ENCODE assay signal across 25 cellular contexts in genomic region chr19:44714597-44715169, GRCh38. TPM values are rescaled to one million over a fixed set of nuclear protein-coding genes. Genes with fewer than 3 reads are reported as not detected.
DNase-seq lines count a peak whose midpoint lies in the region; ATAC-seq, FAIRE-seq and TF ChIP-seq lines count a peak whose summit lies in the region.
"Had no signal": no experiment of that assay in that cellular context is flagged by ENCODE, and none has a peak within 500 bp of the region (broad histone marks: within the 10 kb centered on the region; RNA-seq: fewer than 3 reads in every experiment).

No MANE protein-coding gene starts in this region.

- H3K79me1 ChIP-seq in IMR-90 (ENCODE audit: low read depth in 1 of 2, low read length in 2 of 2): no peaks in the 10 kb centered on the region

- H2BK120ac ChIP-seq in IMR-90 (ENCODE audit: low read depth, low read length): no peak overlapping the region

- in situ Hi-C loops in IMR-90 (cut with MboI; ENCODE audit: low sequenced_read_pairs) (no loop called here), K562 (cut with MboI) (no loop called here)

- H3K4me2 ChIP-seq in HCT116 (ENCODE audit: low read length) (no peak overlapping the region), IMR-90 (ENCODE audit: low read depth, low read length) (no peak overlapping the region), K562 (ENCODE audit: insufficient read depth, low read length) (no peak overlapping the region)
- H3K4me2 ChIP-seq: A549; BLaER1 treated with 17β-estradiol and CSF1 and Interleukin-3, amounts not matched to agents 10 nM and 100 nM had no signal

- H3K27ac ChIP-seq in HCT116 (ENCODE audit: low read depth, low read length) (no peak overlapping the region), IMR-90 (ENCODE audit: insufficient read depth, low read length) (no peak overlapping the region), K562 (ENCODE audit: extremely low read depth, low read depth, low read length) (no peak overlapping the region)
- H3K27ac ChIP-seq: BLaER1 treated with 17β-estradiol and CSF1 and Interleukin-3, amounts not matched to agents 10 nM and 100 nM had no signal

- H3K79me2 ChIP-seq in HCT116 (ENCODE audit: insufficient read depth, low read length) (no peaks in the 10 kb centered on the region), K562 (ENCODE audit: control insufficient read depth, insufficient read depth, low read length) (no peaks in the 10 kb centered on the region)

- intact Hi-C loops in HCT116 (cut with micrococcal nuclease) (no loop called here), IMR-90 (cut with micrococcal nuclease) (no loop called here), K562 (cut with micrococcal nuclease) (no loop called here)
- intact Hi-C loops in activated naive CD4-positive, alpha-beta T cell treated with anti-CD3 and anti-CD28 coated beads for 36 hours (cut with micrococcal nuclease): no loop called here

- ATAC-seq in HCT116 (no peak), IMR-90 (ENCODE audit: low read depth) (no peak), K562 (no peak), GM18517 (IDR thresholded peaks at IDR 0.05; ENCODE audit: unreplicated experiment) (no peak)
- ATAC-seq: A549, GM12878 had no signal

- H4K5ac ChIP-seq in IMR-90 (ENCODE audit: low read depth, low read length): no peak overlapping the region

- H3K9me3 ChIP-seq in HCT116 (ENCODE audit: control insufficient read depth in 1 of 2, insufficient read depth in 1 of 2, low read depth in 1 of 2, low read length in 2 of 2) (peaks cover 0 to 9% of the 10 kb centered on the region in 2 experiments; a peak in 1 of 4 replicates), IMR-90 (ENCODE audit: control insufficient read depth, insufficient read depth, low read length) (peaks cover 6% of the 10 kb centered on the region), K562 (replicated peaks; ENCODE audit: control insufficient read depth, insufficient read depth, low read depth, low read length) (peaks cover 10% of the 10 kb centered on the region)
- H3K9me3 ChIP-seq: BE2C had no signal

- no peak overlapping the region for H2BK5ac ChIP-seq in IMR-90 (ENCODE audit: low read depth, low read length, poor library complexity, severe bottlenecking)

- H4K91ac ChIP-seq in IMR-90 (ENCODE audit: insufficient read depth, low read depth, low read length): no peak overlapping the region

- no peak overlapping the region for H2BK20ac ChIP-seq in IMR-90 (ENCODE audit: low read depth, low read length)

- H2AK9ac ChIP-seq in IMR-90 (replicated peaks; ENCODE audit: low read depth, low read length, poor library complexity): no peak overlapping the region

- H3K23ac ChIP-seq in IMR-90 (ENCODE audit: low read depth, low read length): no peak overlapping the region

- no CpG with 5 or more reads among the region's 2 CpGs for WGBS in IMR-90 (ENCODE audit: extremely low coverage in 2 of 2, insufficient read length in 1 of 2), 2 experiments
- WGBS in K562 (ENCODE audit: insufficient coverage, low coverage, missing lambda C conversion rate): 15% methylated on average over 2 of the region's 2 CpGs

- no peak overlapping the region for H3K56ac ChIP-seq in IMR-90 (ENCODE audit: extremely low read depth, insufficient read depth, low read length)

- TF ChIP-seq EP300 in K562 (IDR thresholded peaks at IDR 0.05; ENCODE audit: low read length): no peak

- no peak for TF ChIP-seq CTCF in HCT116 (IDR thresholded peaks at IDR 0.05 in 2 of 3, conservative IDR thresholded peaks at IDR 0.05 in 1 of 3; ENCODE audit: borderline replicate concordance in 1 of 3, insufficient read depth in 1 of 3, low read depth in 2 of 3, low read length in 2 of 3)
- TF ChIP-seq CTCF in IMR-90 (conservative IDR thresholded peaks at IDR 0.05; ENCODE audit: low read depth, low read length): no peak
- no peak for TF ChIP-seq CTCF in K562 (IDR thresholded peaks at IDR 0.05 in 2 of 3, conservative IDR thresholded peaks at IDR 0.05 in 1 of 3; ENCODE audit: insufficient read depth in 2 of 3, low read depth in 1 of 3, low read length in 3 of 3)

- H4K20me1 ChIP-seq in HCT116 (ENCODE audit: insufficient read depth): no peaks in the 10 kb centered on the region
- H4K20me1 ChIP-seq in IMR-90 (ENCODE audit: insufficient read depth, low read length): no peaks in the 10 kb centered on the region
- no peaks in the 10 kb centered on the region for H4K20me1 ChIP-seq in K562 (replicated peaks; ENCODE audit: control insufficient read depth, insufficient read depth, low read length)
- H4K20me1 ChIP-seq: BLaER1 treated with 17β-estradiol and CSF1 and Interleukin-3, amounts not matched to agents 10 nM and 100 nM had no signal

- BruUV-seq in HCT116 (replicated peaks; lab: Mats Ljungman, UMichigan) (no TSS peak), IMR-90 (replicated peaks; lab: Mats Ljungman, UMichigan) (no TSS peak), K562 (replicated peaks; lab: Mats Ljungman, UMichigan) (no TSS peak)

- H3K27me3 Mint-ChIP-seq in activated naive CD4-positive, alpha-beta T cell treated with anti-CD3 and anti-CD28 coated beads for 36 hours (ENCODE audit: low read depth): no peaks in the 10 kb centered on the region
- H3K27me3 Mint-ChIP-seq: CD4-positive, alpha-beta T cell had no signal

- no peak overlapping the region for H3K18ac ChIP-seq in IMR-90 (ENCODE audit: low read depth, low read length)

- H3K27me3 ChIP-seq in HCT116 (ENCODE audit: insufficient read depth, low read length): no peaks in the 10 kb centered on the region
- H3K27me3 ChIP-seq in IMR-90 (ENCODE audit: control insufficient read depth, insufficient read depth, low read length): no peaks in the 10 kb centered on the region
- H3K27me3 ChIP-seq in K562 (ENCODE audit: control insufficient read depth in 2 of 2, insufficient read depth in 2 of 2, low read length in 2 of 2): no peaks in the 10 kb centered on the region
- H3K27me3 ChIP-seq: BE2C; BLaER1 treated with 17β-estradiol and CSF1 and Interleukin-3, amounts not matched to agents 10 nM and 100 nM had no signal

- no peak overlapping the region for H2AK5ac ChIP-seq in IMR-90 (ENCODE audit: low read depth, low read length)

- TF ChIP-seq POLR2A in HCT116 (IDR thresholded peaks at IDR 0.05; ENCODE audit: borderline replicate concordance, extremely low read depth, insufficient read depth, insufficient read length): no peak
- TF ChIP-seq POLR2A in IMR-90 (IDR thresholded peaks at IDR 0.05; ENCODE audit: low read depth, low read length): no peak
- TF ChIP-seq POLR2A in K562 (conservative IDR thresholded peaks at IDR 0.05): no peak

- H3K4me3 ChIP-seq in HCT116 (replicated peaks in 1 of 2; ENCODE audit: low read depth in 1 of 2, low read length in 2 of 2) (no peak overlapping the region), IMR-90 (ENCODE audit: insufficient read depth, low read depth, low read length) (no peak overlapping the region), K562 (no peak overlapping the region)
- H3K4me3 ChIP-seq: A549, GM12878 had no signal

- no peak overlapping the region for H3K4me3 Mint-ChIP-seq in activated naive CD4-positive, alpha-beta T cell treated with anti-CD3 and anti-CD28 coated beads for 36 hours
- H3K4me3 Mint-ChIP-seq: CD14-positive monocyte; CD4-positive, alpha-beta T cell; CD8-positive, alpha-beta memory T cell; HFFc6 had no signal

- CTCF ChIA-PET in HCT116 (lab: Charles Lee) (interaction anchor here (1.2 to 1.6 kb wide), 2 partner anchors 9 to 144 kb away, joined by 3 to 7 read pairs; no protein-coding TSS in a partner anchor), IMR-90 (lab: Yijun Ruan, JAX) (interaction anchor here (0.6 kb wide), 1 partner anchor 52 kb away, joined by 3 read pairs; no protein-coding TSS in a partner anchor), K562 (lab: Yijun Ruan, JAX; ENCODE audit: low intra/inter-chr PET ratio) (no interaction called here)
- CTCF ChIA-PET in activated naive CD4-positive, alpha-beta T cell treated with anti-CD3 and anti-CD28 coated beads for 36 hours (lab: Charles Lee): interaction anchor here (1.0 to 4.2 kb wide), 4 partner anchors 9 to 70 kb away, joined by 3 to 19 read pairs (median 9); no protein-coding TSS in a partner anchor

- H2AFZ ChIP-seq in HCT116 (ENCODE audit: low read depth, low read length, poor library complexity, severe bottlenecking): no peak overlapping the region
- peak overlapping the region; percentile 43 for H2AFZ ChIP-seq in IMR-90 (replicated peaks; ENCODE audit: low read length, poor library complexity)
- no peak overlapping the region for H2AFZ ChIP-seq in K562 (ENCODE audit: low read depth, low read length)

- H3K4me1 ChIP-seq in HCT116 (ENCODE audit: control insufficient read depth in 1 of 2, insufficient read depth in 2 of 2, low read length in 2 of 2) (peaks cover 15 to 22% of the 10 kb centered on the region in 2 experiments), IMR-90 (ENCODE audit: control insufficient read depth, insufficient read depth, low read length) (peaks cover 11% of the 10 kb centered on the region), K562 (replicated peaks in 1 of 2; ENCODE audit: control insufficient read depth in 2 of 2, insufficient read depth in 2 of 2, low read length in 2 of 2) (peaks cover 0 to 12% of the 10 kb centered on the region in 2 experiments; a peak in 3 of 5 replicates)

- no peak overlapping the region for H3K27ac Mint-ChIP-seq in activated naive CD4-positive, alpha-beta T cell treated with anti-CD3 and anti-CD28 coated beads for 36 hours
- H3K27ac Mint-ChIP-seq: CD14-positive monocyte; CD4-positive, alpha-beta T cell; CD8-positive, alpha-beta memory T cell; HFFc6 had no signal

- no peak for TF ChIP-seq RAD21 in HCT116 (IDR thresholded peaks at IDR 0.05; ENCODE audit: low read depth)
- no peak for TF ChIP-seq RAD21 in IMR-90 (IDR thresholded peaks at IDR 0.05; ENCODE audit: low read length)
- no peak for TF ChIP-seq RAD21 in K562 (CRISPR knock-in tag; conservative IDR thresholded peaks at IDR 0.05 in 1 of 2, IDR thresholded peaks at IDR 0.05 in 1 of 2)

- H3K4me1 Mint-ChIP-seq in activated naive CD4-positive, alpha-beta T cell treated with anti-CD3 and anti-CD28 coated beads for 36 hours (ENCODE audit: low read depth): peaks cover 4% of the 10 kb centered on the region

- no peak overlapping the region for H3K14ac ChIP-seq in IMR-90 (replicated peaks; ENCODE audit: low read depth, low read length)

- POLR2A ChIA-PET in HCT116 (lab: Charles Lee): no interaction called here
- POLR2A ChIA-PET in IMR-90 (lab: Charles Lee; ENCODE audit: unreplicated experiment): interaction anchor here (0.6 kb wide), 1 partner anchor 325 kb away, joined by 3 read pairs; no protein-coding TSS in a partner anchor
- POLR2A ChIA-PET in K562 (lab: Yijun Ruan, JAX): interaction anchor here (0.6 to 0.7 kb wide), 4 partner anchors 9 to 1155 kb away, joined by 3 to 4 read pairs (median 3); no protein-coding TSS in a partner anchor

- dilution Hi-C loops in IMR-90 (cut with HindIII; ENCODE audit: low sequenced_read_pairs, unreplicated experiment): no loop called here

- no peak overlapping the region for H3K9ac ChIP-seq in HCT116 (ENCODE audit: low read length)
- no peak overlapping the region for H3K9ac ChIP-seq in IMR-90 (ENCODE audit: low read depth, low read length)
- H3K9ac ChIP-seq in K562 (ENCODE audit: insufficient read depth in 1 of 2, low read depth in 2 of 2, low read length in 2 of 2): no peak overlapping the region
- H3K9ac ChIP-seq: BLaER1 treated with 17β-estradiol and CSF1 and Interleukin-3, amounts not matched to agents 10 nM and 100 nM had no signal

- DNase-seq in HCT116 (ENCODE audit: low read depth, low spot score) (no peak), IMR-90 (no peak), K562 (ENCODE audit: extremely low read depth in 1 of 4, low spot score in 3 of 4) (no peak), anterior cingulate cortex (lab: John Stamatoyannopoulos, UW) (no peak)
- no peak for DNase-seq in activated naive CD4-positive, alpha-beta T cell treated with anti-CD3 and anti-CD28 coated beads for 36 hours
- DNase-seq: 8988T; ACHN; AML-193; BE2C; CD4-positive, alpha-beta T cell; CD8-positive, alpha-beta memory T cell; DMS 273 treated with DMSO at 0.1 percent for 48 hours; DMS79; EL; GDM1; GOT3; H7; HCEC 1CT; HFFc6 had no signal

- no peaks in the 10 kb centered on the region for H3K9me2 ChIP-seq in HCT116 (ENCODE audit: insufficient read depth)

- H2BK15ac ChIP-seq in IMR-90 (ENCODE audit: low read depth, low read length): no peak overlapping the region

- peaks cover 10% of the 10 kb centered on the region for H3K9me1 ChIP-seq in IMR-90 (ENCODE audit: insufficient read depth, low read length)
- H3K9me1 ChIP-seq in K562 (ENCODE audit: control insufficient read depth, insufficient read depth, low read length): no peaks in the 10 kb centered on the region

- H3K36me3 ChIP-seq in HCT116 (ENCODE audit: control insufficient read depth in 1 of 2, insufficient read depth in 2 of 2, low read length in 2 of 2): no peaks in the 10 kb centered on the region
- no peaks in the 10 kb centered on the region for H3K36me3 ChIP-seq in IMR-90 (ENCODE audit: control insufficient read depth, insufficient read depth, low read length)
- H3K36me3 ChIP-seq in K562 (ENCODE audit: control insufficient read depth, insufficient read depth, low read length): no peaks in the 10 kb centered on the region
- H3K36me3 ChIP-seq: BE2C had no signal

- no peak for FAIRE-seq in K562 (lab: Jason Lieb, UNC)
- FAIRE-seq: A549, D721Med, GM12878 had no signal

- peaks cover 5% of the 10 kb centered on the region for H3K36me3 Mint-ChIP-seq in activated naive CD4-positive, alpha-beta T cell treated with anti-CD3 and anti-CD28 coated beads for 36 hours (ENCODE audit: low read depth)
- H3K36me3 Mint-ChIP-seq: CD14-positive monocyte had no signal

- no peak overlapping the region for H3K4ac ChIP-seq in IMR-90 (ENCODE audit: low read depth, low read length)

- peaks cover 18% of the 10 kb centered on the region for H3K9me3 Mint-ChIP-seq in activated naive CD4-positive, alpha-beta T cell treated with anti-CD3 and anti-CD28 coated beads for 36 hours

- H4K8ac ChIP-seq in IMR-90 (ENCODE audit: low read depth in 2 of 2, low read length in 2 of 2): no peak overlapping the region

- RAD21 ChIA-PET in HCT116 (lab: Charles Lee; ENCODE audit: low non-redundant PET in 1 of 2, low total read pairs in 2 of 2, uncharacterized antibody in 2 of 2, unreplicated experiment in 2 of 2): interaction anchor here in 1 of 2 experiments (0.7 kb wide), 1 partner anchor 26 kb away, joined by 3 read pairs; no protein-coding TSS in a partner anchor

RNA-seq across cellular contexts. Expression of gene CEACAM16, which starts 15.7 kb away (rescaled TPM):
- not detected for total RNA-seq in HCT116 (2021; ENCODE audit: unreplicated experiment)
- not detected in 2 replicates for polyA plus RNA-seq in HCT116 (2012)
- total RNA-seq in IMR-90 (2012; rRNA removed): not detected in 2 replicates
- not detected in 2 replicates for polyA plus RNA-seq in IMR-90 (2012; rRNA removed)
- polyA plus RNA-seq in IMR-90 (2012; cell fraction: cytosol; rRNA removed): not detected in 2 replicates
- not detected in 2 replicates for polyA plus RNA-seq in IMR-90 (2012; cell fraction: nucleus; rRNA removed; ENCODE audit: low replicate concordance)
- total RNA-seq in K562 (2011; cell fraction: chromatin; rRNA removed; ENCODE audit: low replicate concordance): not detected in 2 replicates
- total RNA-seq in K562 (2011; cell fraction: nucleolus; rRNA removed): not detected in 2 replicates
- total RNA-seq in K562 (2011; cell fraction: nucleoplasm; rRNA removed): not detected in 2 replicates
- not detected in 2 replicates for total RNA-seq in K562 (2014; rRNA removed)
- not detected in 2 replicates for total RNA-seq in K562 (2014; rRNA removed; fragmentation: Illumina TruSeq; extraction: Trizol)
- not detected in 2 replicates for total RNA-seq in K562 (2015; rRNA removed; fragmentation: Illumina TruSeq; extraction: Trizol)
- not detected in 2 replicates for total RNA-seq in K562 (2021)
- polyA plus RNA-seq in K562 (2011; rRNA removed): not detected in 2 replicates
- polyA plus RNA-seq in K562 (2011; cell fraction: cytosol; rRNA removed): not detected in 2 replicates
- polyA plus RNA-seq in K562 (2011; cell fraction: nucleus; rRNA removed): not detected in 2 replicates
- not detected in 2 replicates for polyA plus RNA-seq in K562 (2012)
- not detected in 2 replicates for polyA plus RNA-seq in K562 (2014; fragmentation: Illumina TruSeq; extraction: Trizol)
- not detected for polyA plus RNA-seq in K562 (2014; fragmentation: Nextera tagmentation; extraction: Ambion mirVana)
- polyA plus RNA-seq in K562 (2014; rRNA removed): not detected in 2 replicates
- not detected in 2 replicates for polyA minus RNA-seq in K562 (2011; rRNA and poly(A)+ RNA removed)
- polyA minus RNA-seq in K562 (2011; cell fraction: cytosol; rRNA and poly(A)+ RNA removed): not detected in 2 replicates
- not detected in 2 replicates for polyA minus RNA-seq in K562 (2011; cell fraction: nucleus; rRNA and poly(A)+ RNA removed)
- not detected for total RNA-seq in activated naive CD4-positive, alpha-beta T cell treated with anti-CD3 and anti-CD28 coated beads for 36 hours
- total RNA-seq: CD4-positive, alpha-beta T cell; CD8-positive, alpha-beta memory T cell; GM12878; H7; HFFc6 had no signal
- polyA plus RNA-seq: A549; CD14-positive monocyte; CD8-positive, alpha-beta memory T cell; GM12878 had no signal

RNA-seq across cellular contexts. Expression of gene BCL3, which starts 33.8 kb away (rescaled TPM):
- total RNA-seq in HCT116 (2021; ENCODE audit: unreplicated experiment): 37.9 TPM
- polyA plus RNA-seq in HCT116 (2012): 33.1 and 43.5 TPM in 2 replicates
- total RNA-seq in IMR-90 (2012; rRNA removed): 1.6 and 1.9 TPM in 2 replicates
- 24.1 and 26.0 TPM in 2 replicates for polyA plus RNA-seq in IMR-90 (2012; rRNA removed)
- polyA plus RNA-seq in IMR-90 (2012; cell fraction: cytosol; rRNA removed): 26.7 and 52.5 TPM in 2 replicates
- polyA plus RNA-seq in IMR-90 (2012; cell fraction: nucleus; rRNA removed; ENCODE audit: low replicate concordance): 76.1 and 110 TPM in 2 replicates
- 3.7 and 11.5 TPM in 2 replicates for total RNA-seq in K562 (2011; cell fraction: chromatin; rRNA removed; ENCODE audit: low replicate concordance)
- total RNA-seq in K562 (2011; cell fraction: nucleolus; rRNA removed): 6.4 and 6.8 TPM in 2 replicates
- 2.5 and 7.1 TPM in 2 replicates for total RNA-seq in K562 (2011; cell fraction: nucleoplasm; rRNA removed)
- 1.1 TPM in 2 replicates for total RNA-seq in K562 (2014; rRNA removed)
- total RNA-seq in K562 (2014; rRNA removed; fragmentation: Illumina TruSeq; extraction: Trizol): 0.07 TPM in 1 of 2 replicates, not detected in the other
- 0.33 and 0.72 TPM in 2 replicates for total RNA-seq in K562 (2015; rRNA removed; fragmentation: Illumina TruSeq; extraction: Trizol)
- 1.9 and 2.4 TPM in 2 replicates for total RNA-seq in K562 (2021)
- polyA plus RNA-seq in K562 (2011; rRNA removed): 0.28 and 1.2 TPM in 2 replicates
- polyA plus RNA-seq in K562 (2011; cell fraction: cytosol; rRNA removed): 0.43 and 2.4 TPM in 2 replicates
- 5.5 and 6.5 TPM in 2 replicates for polyA plus RNA-seq in K562 (2011; cell fraction: nucleus; rRNA removed)
- polyA plus RNA-seq in K562 (2012): 2.5 and 9.1 TPM in 2 replicates
- polyA plus RNA-seq in K562 (2014; fragmentation: Illumina TruSeq; extraction: Trizol): 0.67 and 0.93 TPM in 2 replicates
- polyA plus RNA-seq in K562 (2014; fragmentation: Nextera tagmentation; extraction: Ambion mirVana): under 1 TPM in 1 of 2 experiments, not detected in 1; 0.03 TPM
- polyA plus RNA-seq in K562 (2014; rRNA removed): 0.97 and 2.4 TPM in 2 replicates
- polyA minus RNA-seq in K562 (2011; rRNA and poly(A)+ RNA removed): 0.21 TPM in 1 of 2 replicates, not detected in the other
- 2.5 TPM in 2 replicates for polyA minus RNA-seq in K562 (2011; cell fraction: cytosol; rRNA and poly(A)+ RNA removed)
- 0.78 and 2.3 TPM in 2 replicates for polyA minus RNA-seq in K562 (2011; cell fraction: nucleus; rRNA and poly(A)+ RNA removed)
- total RNA-seq in activated naive CD4-positive, alpha-beta T cell treated with anti-CD3 and anti-CD28 coated beads for 36 hours: 100 to 1,000 TPM in 1 of 2 experiments, 10 to 100 TPM in 1; 92.5 to 104 TPM

RNA-seq across cellular contexts. Expression of gene CEACAM19, which starts 43.4 kb away (rescaled TPM):
- total RNA-seq in HCT116 (2021; ENCODE audit: unreplicated experiment) (4.0 TPM), IMR-90 (2012; rRNA removed) (0.56 and 0.72 TPM in 2 replicates), K562 (2014; rRNA removed) (0.49 TPM in 1 of 2 replicates, not detected in the other), K562 (2014; rRNA removed; fragmentation: Illumina TruSeq; extraction: Trizol) (0.13 and 0.15 TPM in 2 replicates), K562 (2015; rRNA removed; fragmentation: Illumina TruSeq; extraction: Trizol) (0.15 TPM in 1 of 2 replicates, not detected in the other), K562 (2021) (0.09 and 0.29 TPM in 2 replicates)
- 5.7 and 6.6 TPM in 2 replicates for polyA plus RNA-seq in HCT116 (2012)
- polyA plus RNA-seq in IMR-90 (2012; rRNA removed) (9.3 and 10.3 TPM in 2 replicates), K562 (2011; rRNA removed) (0.17 and 0.31 TPM in 2 replicates), K562 (2014; fragmentation: Illumina TruSeq; extraction: Trizol) (0.17 and 0.30 TPM in 2 replicates), K562 (2014; fragmentation: Nextera tagmentation; extraction: Ambion mirVana) (not detected), K562 (2014; rRNA removed) (0.50 TPM in 1 of 2 replicates, not detected in the other)
- 2.6 and 5.9 TPM in 2 replicates for polyA plus RNA-seq in IMR-90 (2012; cell fraction: cytosol; rRNA removed)
- 70.3 and 80.1 TPM in 2 replicates for polyA plus RNA-seq in IMR-90 (2012; cell fraction: nucleus; rRNA removed; ENCODE audit: low replicate concordance)
- total RNA-seq in K562 (2011; cell fraction: chromatin; rRNA removed; ENCODE audit: low replicate concordance): 0.65 and 0.67 TPM in 2 replicates
- total RNA-seq in K562 (2011; cell fraction: nucleolus; rRNA removed): 0.67 and 0.79 TPM in 2 replicates
- not detected in 2 replicates for total RNA-seq in K562 (2011; cell fraction: nucleoplasm; rRNA removed)
- 0.06 TPM in 1 of 2 replicates, not detected in the other for polyA plus RNA-seq in K562 (2011; cell fraction: cytosol; rRNA removed)
- polyA plus RNA-seq in K562 (2011; cell fraction: nucleus; rRNA removed): 1.1 and 1.3 TPM in 2 replicates
- 0.25 and 2.0 TPM in 2 replicates for polyA plus RNA-seq in K562 (2012)
- polyA minus RNA-seq in K562 (2011; rRNA and poly(A)+ RNA removed): 0.24 TPM in 1 of 2 replicates, not detected in the other
- polyA minus RNA-seq in K562 (2011; cell fraction: cytosol; rRNA and poly(A)+ RNA removed): not detected in 2 replicates
- polyA minus RNA-seq in K562 (2011; cell fraction: nucleus; rRNA and poly(A)+ RNA removed): 0.44 and 0.54 TPM in 2 replicates
- under 1 TPM; 0.17 to 0.27 TPM for total RNA-seq in activated naive CD4-positive, alpha-beta T cell treated with anti-CD3 and anti-CD28 coated beads for 36 hours
- polyA plus RNA-seq: CD14-positive monocyte; CD8-positive, alpha-beta memory T cell had no signal
